ENCODE assay signal across 25 cellular contexts in the genomic region with DNA sequence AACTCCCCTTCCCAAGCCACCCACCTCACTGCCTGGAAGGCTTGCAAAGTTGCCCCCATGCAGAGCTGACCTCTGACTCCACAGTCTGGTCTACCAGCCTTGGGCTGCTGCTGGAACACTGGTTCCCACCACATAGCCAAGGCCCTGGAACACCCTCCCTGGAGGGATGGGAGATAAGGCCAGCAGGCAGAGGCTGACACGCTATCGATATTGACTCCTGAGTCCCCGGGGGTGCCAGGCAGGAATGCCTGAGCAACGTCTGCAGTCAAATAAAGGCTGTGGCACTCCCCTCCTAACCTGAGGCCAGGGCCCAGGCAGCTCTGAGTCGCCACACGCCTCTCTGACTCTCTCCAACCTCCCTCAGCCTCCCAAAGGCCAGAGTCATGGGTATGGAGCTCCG. TPM values are rescaled to one million over a fixed set of nuclear protein-coding genes. Genes with fewer than 3 reads are reported as not detected.
"Had no signal": no experiment of that assay in that cellular context is flagged by ENCODE, and none has a peak within 500 bp of the region (broad histone marks: within the 10 kb centered on the region; RNA-seq: fewer than 3 reads in every experiment).

No MANE protein-coding gene starts in this region.

- DNase-seq: dorsolateral prefrontal cortex; effector CD4-positive, alpha-beta T cell; foreskin fibroblast; gastrocnemius medialis; head of caudate nucleus; kidney; mesenchymal stem cell; naive thymus-derived CD4-positive, alpha-beta T cell; occipital lobe; pancreas; right lobe of liver; small intestine; stimulated activated CD4-positive, alpha-beta T cell treated with anti-CD3 and anti-CD28 coated beads, Interleukin-15, amount 100 ng/mL, for 24 hours; stimulated activated CD4-positive, alpha-beta T cell treated with anti-CD3 and anti-CD28 coated beads, Interleukin-2, amount 100 ng/mL, for 48 hours; stimulated activated naive B cell treated with anti-CD40 and anti-IgM and Interleukin-4, amounts not matched to agents 10 μg/mL and 1 μg/mL and 100 μg/mL, for 72 hours; transverse colon; upper lobe of right lung had no signal

- H3K9me3 ChIP-seq: gastrocnemius medialis, pancreas, right lobe of liver, suprapubic skin, transverse colon, upper lobe of right lung, vagina had no signal

- H3K36me3 Mint-ChIP-seq: naive thymus-derived CD4-positive, alpha-beta T cell; stimulated activated naive B cell treated with anti-CD40 and anti-IgM and Interleukin-4, amounts not matched to agents 10 μg/mL and 1 μg/mL and 100 μg/mL, for 72 hours had no signal

- H3K27me3 ChIP-seq: dorsolateral prefrontal cortex, gastrocnemius medialis, pancreas, right lobe of liver, suprapubic skin, transverse colon, upper lobe of right lung, vagina had no signal

- FAIRE-seq: colon, kidney, pancreas, small intestine had no signal

- H3K27ac ChIP-seq: epithelial cell of prostate, gastrocnemius medialis, pancreas, right lobe of liver, suprapubic skin, transverse colon, upper lobe of right lung, vagina had no signal

- H3K4me1 ChIP-seq: gastrocnemius medialis, pancreas, right lobe of liver, upper lobe of right lung, vagina had no signal

- H3K4me3 Mint-ChIP-seq: naive thymus-derived CD4-positive, alpha-beta T cell; nephron; stimulated activated naive B cell treated with anti-CD40 and anti-IgM and Interleukin-4, amounts not matched to agents 10 μg/mL and 1 μg/mL and 100 μg/mL, for 72 hours; stimulated activated naive CD8-positive, alpha-beta T cell treated with anti-CD3 and anti-CD28 coated beads, Interleukin-15, Interleukin-2, amounts not matched to agents 100 ng/mL and 50 ng/mL, for 24 hours had no signal

- ATAC-seq: esophagus mucosa; gastrocnemius medialis; left lobe of liver; naive thymus-derived CD4-positive, alpha-beta T cell; pancreas; right lobe of liver; stimulated activated naive B cell treated with anti-CD40 and anti-IgM and Interleukin-4, amounts not matched to agents 10 μg/mL and 1 μg/mL and 100 μg/mL, for 72 hours; upper lobe of right lung had no signal

- H3K27ac Mint-ChIP-seq: naive thymus-derived CD4-positive, alpha-beta T cell; nephron; stimulated activated naive B cell treated with anti-CD40 and anti-IgM and Interleukin-4, amounts not matched to agents 10 μg/mL and 1 μg/mL and 100 μg/mL, for 72 hours; stimulated activated naive CD8-positive, alpha-beta T cell treated with anti-CD3 and anti-CD28 coated beads, Interleukin-15, Interleukin-2, amounts not matched to agents 100 ng/mL and 50 ng/mL, for 24 hours had no signal

- H3K4me3 ChIP-seq: dorsolateral prefrontal cortex, gastrocnemius medialis, pancreas, right lobe of liver, suprapubic skin, transverse colon, upper lobe of right lung, vagina had no signal

- H3K9me3 Mint-ChIP-seq: naive thymus-derived CD4-positive, alpha-beta T cell; nephron; stimulated activated naive B cell treated with anti-CD40 and anti-IgM and Interleukin-4, amounts not matched to agents 10 μg/mL and 1 μg/mL and 100 μg/mL, for 72 hours; stimulated activated naive CD8-positive, alpha-beta T cell treated with anti-CD3 and anti-CD28 coated beads, Interleukin-15, Interleukin-2, amounts not matched to agents 100 ng/mL and 50 ng/mL, for 24 hours had no signal

- H3K27me3 Mint-ChIP-seq: stimulated activated naive B cell treated with anti-CD40 and anti-IgM and Interleukin-4, amounts not matched to agents 10 μg/mL and 1 μg/mL and 100 μg/mL, for 72 hours; stimulated activated naive CD8-positive, alpha-beta T cell treated with anti-CD3 and anti-CD28 coated beads, Interleukin-15, Interleukin-2, amounts not matched to agents 100 ng/mL and 50 ng/mL, for 24 hours had no signal

- H3K36me3 ChIP-seq: gastrocnemius medialis, pancreas, right lobe of liver, transverse colon had no signal

- H3K4me1 Mint-ChIP-seq: stimulated activated naive B cell treated with anti-CD40 and anti-IgM and Interleukin-4, amounts not matched to agents 10 μg/mL and 1 μg/mL and 100 μg/mL, for 72 hours had no signal

RNA-seq across cellular contexts. Expression of a gene that starts 21.3 kb away (rescaled TPM):
- polyA plus RNA-seq: naive thymus-derived CD4-positive, alpha-beta T cell had no signal
